8 cellular contexts compared by ENCODE assay signal in the genomic region with DNA sequence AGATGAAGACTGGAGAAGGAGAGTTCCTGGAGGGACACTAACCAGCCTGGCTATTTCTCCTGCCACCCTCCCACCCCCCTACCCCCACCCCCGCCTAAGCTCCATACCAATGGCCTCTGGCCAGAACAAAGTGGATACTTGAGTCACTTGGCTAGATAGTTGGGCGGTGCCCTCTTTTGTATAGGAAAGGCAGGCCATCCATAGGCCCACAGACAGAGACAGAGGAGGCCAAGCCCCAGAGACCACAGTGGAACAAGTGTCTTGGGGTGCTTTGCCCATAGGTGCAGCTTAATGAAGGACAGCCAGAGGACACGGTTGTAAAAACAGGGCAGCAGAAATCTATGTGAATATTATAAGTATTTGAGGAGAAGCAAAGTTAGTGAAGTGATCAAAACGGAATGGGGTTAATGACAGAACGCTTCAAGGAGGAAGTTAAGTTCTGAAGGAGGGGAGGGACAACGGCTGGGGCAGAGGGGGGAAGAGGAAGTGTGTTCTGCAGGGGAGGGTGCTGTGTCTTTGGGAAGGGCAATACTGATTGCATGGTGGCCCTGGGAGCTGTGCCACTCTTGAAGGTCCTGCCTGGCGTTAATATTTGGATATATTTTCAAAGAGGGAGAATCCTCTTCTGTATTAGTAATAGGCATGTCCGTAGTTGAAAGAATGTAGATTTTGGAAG. TPM values are rescaled to one million over a fixed set of nuclear protein-coding genes. Genes with fewer than 3 reads are reported as not detected.
DNase-seq lines count a peak whose midpoint lies in the region; ATAC-seq and TF ChIP-seq lines count a peak whose summit lies in the region.

No MANE protein-coding gene starts in this region.

- H3K27me3 ChIP-seq in ascending aorta (no peaks in the 10 kb centered on the region), foreskin keratinocyte (peaks cover 32% of the 10 kb centered on the region)

- no peaks in the 10 kb centered on the region for H3K36me3 ChIP-seq in ascending aorta

- H3K27ac ChIP-seq in ascending aorta (peak overlapping the region in 1 of 2 donors; percentile 45), foreskin keratinocyte (no peak overlapping the region)

- no peak overlapping the region for H3K4me3 ChIP-seq in ascending aorta

- DNase-seq in activated naive CD4-positive, alpha-beta T cell treated with Interleukin-2 at 50 U/mL for 16 hours, result peak; percentile 27
- DNase-seq in activated naive CD4-positive, alpha-beta T cell treated with anti-CD3 and anti-CD28 coated beads, Interleukin-2, amount 50 U/mL, for 16 hours, result no peak
- peak; percentile 57 for DNase-seq in UCSD-AML1 (lab: John Stamatoyannopoulos, UW; ENCODE audit: unreplicated experiment)
- peak; percentile 70 for DNase-seq in medulla oblongata (ENCODE audit: extremely low spot score)
- no peak for DNase-seq in ascending aorta (ENCODE audit: low spot score in 2 of 2)
- DNase-seq in foreskin keratinocyte, result no peak
- DNase-seq in islet precursor cell, result no peak

- no peaks in the 10 kb centered on the region for H3K4me1 ChIP-seq in ascending aorta
- H3K4me1 ChIP-seq in foreskin keratinocyte, result no peaks in the 10 kb centered on the region

- peak; percentile 40 for ATAC-seq in HG03175 (IDR thresholded peaks at IDR 0.05; ENCODE audit: unreplicated experiment)
- ATAC-seq in foreskin keratinocyte, result no peak

- TF ChIP-seq CTCF in ascending aorta (IDR thresholded peaks at IDR 0.05) (no peak), foreskin keratinocyte (conservative IDR thresholded peaks at IDR 0.05) (no peak)

- H3K9me3 ChIP-seq in ascending aorta, result no peaks in the 10 kb centered on the region

- intact Hi-C loops in ascending aorta (cut with DNase I), result no loop called here

RNA-seq across cellular contexts. Expression of gene FLI1, which starts 32.7 kb away (rescaled TPM):
- 86.4 TPM for total RNA-seq in ascending aorta
- 0.32 and 1.1 TPM in 2 replicates for total RNA-seq in foreskin keratinocyte
- 0.16 and 0.48 TPM in 2 replicates for polyA plus RNA-seq in foreskin keratinocyte

Comparison
In these comparisons a context has a peak if more than half of its experiments do, and no peak if none do; other contexts are left out.
1. DNase-seq: peak in activated naive CD4-positive, alpha-beta T cell treated with Interleukin-2 at 50 U/mL for 16 hours (single experiment), UCSD-AML1 (single experiment) and medulla oblongata (single experiment); none in activated naive CD4-positive, alpha-beta T cell treated with anti-CD3 and anti-CD28 coated beads, Interleukin-2, amount 50 U/mL, for 16 hours (single experiment), ascending aorta (0 of 2), foreskin keratinocyte (0 of 2) and islet precursor cell (single experiment).
2. RNA of gene FLI1, which starts 32.7 kb away (total RNA-seq): 86.4 TPM in ascending aorta (single experiment); 0.32 to 1.1 TPM in foreskin keratinocyte; every median in the first group is over 10 times any median in the second.